In genomic region chr6:111088668-111089003, GRCh38 we compare ENCODE assay signal across 10 cellular contexts. TPM values are rescaled to one million over a fixed set of nuclear protein-coding genes. Genes with fewer than 3 reads are reported as not detected.
DNase-seq lines count a peak whose midpoint lies in the region; ATAC-seq and TF ChIP-seq lines count a peak whose summit lies in the region.
"Had no signal": no experiment of that assay in that cellular context is flagged by ENCODE, and none has a peak within 500 bp of the region (broad histone marks: within the 10 kb centered on the region; RNA-seq: fewer than 3 reads in every experiment).

No MANE protein-coding gene starts in this region.

- no peaks in the 10 kb centered on the region for H3K9me3 ChIP-seq in iPS-18a (ENCODE audit: control insufficient read depth, low read depth, low read length)
- no peaks in the 10 kb centered on the region for H3K9me3 ChIP-seq in spleen

- CTCF ChIA-PET in WTC11 (lab: Charles Lee): interaction anchor here (0.8 to 1.7 kb wide), 2 partner anchors 43 to 170 kb away, joined by 3 to 6 read pairs; a partner anchor contains a TSS

- H3K9ac ChIP-seq in iPS-18a (ENCODE audit: low read length): no peak overlapping the region

- peaks cover 42% of the 10 kb centered on the region for H3K4me1 Mint-ChIP-seq in WTC11

- peak overlapping the region; percentile 63 for H3K4me3 ChIP-seq in HL-60 (replicated peaks; ENCODE audit: insufficient read depth, low read length)
- H3K4me3 ChIP-seq in iPS-18a (ENCODE audit: low read length): peak overlapping the region; percentile 71
- peak overlapping the region; percentile 52 to 88 (median 69) for H3K4me3 ChIP-seq in spleen

- peak overlapping the region; percentile 89 for H3K4me3 Mint-ChIP-seq in WTC11

- TF ChIP-seq POLR2A in spleen (IDR thresholded peaks at IDR 0.05): no peak

- POLR2A ChIA-PET in WTC11 (lab: Charles Lee): no interaction called here

- peaks cover 26% of the 10 kb centered on the region for H3K27me3 Mint-ChIP-seq in WTC11 (ENCODE audit: low read depth)

- WGBS in spleen, 5 donors: 31 to 41% (median 38%) methylated on average over 5 of the region's 5 CpGs

- no peak overlapping the region for H3K27ac Mint-ChIP-seq in WTC11

- intact Hi-C loops in spleen (cut with DNase I; ENCODE audit: low total_unique reads): no loop called here
- intact Hi-C loops in left colon (cut with DNase I, micrococcal nuclease): no loop called here

- DNase-seq in HL-60 (ENCODE audit: low read depth in 1 of 2, low spot score in 1 of 2) (no peak), WTC11 (ENCODE audit: low spot score) (no peak), spleen (no peak), left colon (no peak), activated gamma-delta T cell treated with Interleukin-2 at 50 U/mL for 16 hours (no peak), SW480 (ENCODE audit: low spot score) (no peak)
- no peak for DNase-seq in stimulated activated CD4-positive, alpha-beta T cell treated with anti-CD3 and anti-CD28 coated beads, Interleukin-15, amount 100 ng/mL, for 24 hours

- no peak for TF ChIP-seq CTCF in HL-60 (IDR thresholded peaks at IDR 0.05; ENCODE audit: insufficient read depth, low read length)
- TF ChIP-seq CTCF in WTC11 (IDR thresholded peaks at IDR 0.05): no peak
- no peak for TF ChIP-seq CTCF in spleen (IDR thresholded peaks at IDR 0.05 in 8 of 11, conservative IDR thresholded peaks at IDR 0.05 in 3 of 11)

- H3K36me3 ChIP-seq in iPS-18a (ENCODE audit: control insufficient read depth, low read depth, low read length) (no peaks in the 10 kb centered on the region), spleen (no peaks in the 10 kb centered on the region)

- no peaks in the 10 kb centered on the region for H3K9me3 Mint-ChIP-seq in WTC11

- H3K27ac ChIP-seq in HL-60 (replicated peaks): no peak overlapping the region
- H3K27ac ChIP-seq in iPS-18a (ENCODE audit: low read length): no peak overlapping the region
- no peak overlapping the region for H3K27ac ChIP-seq in spleen
- H3K27ac ChIP-seq: RWPE1 had no signal

- H3K27me3 ChIP-seq in HL-60 (ENCODE audit: insufficient read depth, poor library complexity, severe bottlenecking): peaks cover 24% of the 10 kb centered on the region
- H3K27me3 ChIP-seq in iPS-18a (ENCODE audit: control insufficient read depth, insufficient read depth, low read length): peaks cover 37% of the 10 kb centered on the region
- peaks cover 0 to 59% (median 33%) of the 10 kb centered on the region in 7 donors for H3K27me3 ChIP-seq in spleen (replicated peaks in 1 of 7)

- no peaks in the 10 kb centered on the region for H3K36me3 Mint-ChIP-seq in WTC11

- ATAC-seq in WTC11: no peak
- no peak for ATAC-seq in left colon

- peaks cover 36% of the 10 kb centered on the region for H3K4me1 ChIP-seq in iPS-18a (ENCODE audit: control insufficient read depth, low read depth, low read length)
- H3K4me1 ChIP-seq in spleen: peaks cover 11 to 33% (median 23%) of the 10 kb centered on the region in 6 donors

TF ChIP-seq in WTC11, 78 proteins besides CTCF, POLR2A, EP300 and RAD21:
- TF ChIP-seq ZNF232 (CRISPR knock-in tag; IDR thresholded peaks at IDR 0.05) (no peak), PRDM15 (CRISPR knock-in tag; IDR thresholded peaks at IDR 0.05) (no peak), USF1 (CRISPR knock-in tag; IDR thresholded peaks at IDR 0.05) (no peak), TP53 (CRISPR knock-in tag; IDR thresholded peaks at IDR 0.05) (no peak), IRF1 (CRISPR knock-in tag; IDR thresholded peaks at IDR 0.05) (no peak), NR1H2 (CRISPR knock-in tag; IDR thresholded peaks at IDR 0.05) (no peak), ETV6 (CRISPR knock-in tag; IDR thresholded peaks at IDR 0.05) (no peak)
TF ChIP-seq in WTC11: peak in this region for 0.

RNA-seq across cellular contexts. Expression of gene SLC16A10, which starts 1.3 kb away (rescaled TPM):
- total RNA-seq in WTC11 (2021) (14.9 to 18.4 TPM (median 16.0 TPM) in 3 replicates), spleen (10 to 100 TPM in 2 of 7 donors, 1 to 10 TPM in 5; 4.9 to 19.9 (median 6.9) TPM), left colon (1 to 10 TPM; 4.0 TPM)
- polyA plus RNA-seq in spleen: 1 to 10 TPM in 1 of 3 donors, under 1 TPM in 2; 0.24 to 1.3 (median 0.46) TPM
- total RNA-seq: pulmonary artery endothelial cell had no signal
